24 cellular contexts compared by ENCODE assay signal in genomic region chr2:178333851-178334250, GRCh38.
"Had no signal": no experiment of that assay in that cellular context is flagged by ENCODE, and none has a peak within 500 bp of the region (broad histone marks: within the 10 kb centered on the region; RNA-seq: fewer than 3 reads in every experiment).

No MANE protein-coding gene starts in this region.

- H3K4me1 ChIP-seq: colonic mucosa, neural progenitor cell, spleen had no signal

- H3K36me3 ChIP-seq: colonic mucosa, neural progenitor cell, spleen, thoracic aorta had no signal

- H3K27me3 ChIP-seq: colonic mucosa, dorsolateral prefrontal cortex, heart right ventricle, neural progenitor cell, spleen, upper lobe of left lung had no signal

- DNase-seq: activated CD4-positive, alpha-beta memory T cell treated with anti-CD3 and anti-CD28 coated beads, Interleukin-2, amount 10 ng/mL, durations not matched to agents 7 days and 5 days; activated CD4-positive, alpha-beta T cell treated with anti-CD3 and anti-CD28 coated beads, Interleukin-2, amount 10 ng/mL, durations not matched to agents 24 days and 14 days; activated effector memory CD4-positive, alpha-beta T cell treated with Interleukin-2 at 50 U/mL for 16 hours; activated naive CD4-positive, alpha-beta T cell treated with anti-CD3 and anti-CD28 coated beads for 36 hours; activated naive CD8-positive, alpha-beta T cell treated with anti-CD3 and anti-CD28 coated beads, Interleukin-2, amount 10 ng/mL, durations not matched to agents 7 days and 5 days; activated T-cell treated with anti-CD3 and anti-CD28 coated beads, Interleukin-2, amount 50 U/mL, for 72 hours; amniotic stem cell; colonic mucosa; dorsolateral prefrontal cortex; effector memory CD8-positive, alpha-beta T cell; heart right ventricle; islet precursor cell; left cardiac atrium; naive thymus-derived CD8-positive, alpha-beta T cell; retina; spleen; stimulated activated CD4-positive, alpha-beta T cell treated with anti-CD3 and anti-CD28 coated beads, Interleukin-4, amount 100 ng/mL, for 1 hour; stimulated activated naive CD4-positive, alpha-beta T cell; upper lobe of left lung had no signal

- H3K4me3 ChIP-seq: colonic mucosa, dorsolateral prefrontal cortex, heart right ventricle, lung, neural progenitor cell, spleen, thoracic aorta, upper lobe of left lung had no signal

- H2AFZ ChIP-seq: neural progenitor cell had no signal

- H3K9ac ChIP-seq: neural progenitor cell had no signal

- H3K4me2 ChIP-seq: neural progenitor cell had no signal

- H3K9me3 ChIP-seq: colonic mucosa, heart right ventricle, spleen, thoracic aorta, upper lobe of left lung had no signal

- H3K27ac ChIP-seq: colonic mucosa, dorsolateral prefrontal cortex, heart right ventricle, neural progenitor cell, spleen, thoracic aorta, upper lobe of left lung, VCaP had no signal

- ATAC-seq: activated CD4-positive, CD25-positive, alpha-beta regulatory T cell treated with anti-CD3 and anti-CD28 coated beads, Interleukin-2, amount 50 U/mL, for 24 hours; activated T-cell treated with anti-CD3 and anti-CD28 coated beads, Interleukin-2, amount 50 U/mL, for 72 hours; effector memory CD8-positive, alpha-beta T cell; heart right ventricle; left cardiac atrium; naive thymus-derived CD8-positive, alpha-beta T cell had no signal
